Comparison of ENCODE assay signal across 8 cellular contexts in genomic region chr5:172764861-172765765, GRCh38. TPM values are rescaled to one million over a fixed set of nuclear protein-coding genes. Genes with fewer than 3 reads are reported as not detected.
DNase-seq lines count a peak whose midpoint lies in the region; ATAC-seq and TF ChIP-seq lines count a peak whose summit lies in the region.

No MANE protein-coding gene starts in this region.

- H3K4me3 Mint-ChIP-seq in activated naive CD8-positive, alpha-beta T cell treated with anti-CD3 and anti-CD28 coated beads, Interleukin-2, amount 10 ng/mL, durations not matched to agents 7 days and 5 days, result peak overlapping the region; percentile 81

- peaks cover 14% of the 10 kb centered on the region for H3K36me3 Mint-ChIP-seq in activated naive CD8-positive, alpha-beta T cell treated with anti-CD3 and anti-CD28 coated beads, Interleukin-2, amount 10 ng/mL, durations not matched to agents 7 days and 5 days

- TF ChIP-seq POLR2A in ovary (IDR thresholded peaks at IDR 0.05) (no peak), thyroid gland (IDR thresholded peaks at IDR 0.05) (peak in 1 of 2 donors; percentile 88)

- H3K27ac ChIP-seq in ovary (peak overlapping the region; percentile 40 to 98), thyroid gland (peak overlapping the region; percentile 99 to 100 (median 100))

- H3K9me3 ChIP-seq in ovary (no peaks in the 10 kb centered on the region), thyroid gland (no peaks in the 10 kb centered on the region)

- H3K36me3 ChIP-seq in ovary, result no peaks in the 10 kb centered on the region
- H3K36me3 ChIP-seq in thyroid gland, result peaks cover 30 to 31% of the 10 kb centered on the region in 2 donors

- POLR2A ChIA-PET in activated naive CD8-positive, alpha-beta T cell treated with anti-CD3 and anti-CD28 coated beads, Interleukin-2, amount 10 ng/mL, durations not matched to agents 7 days and 5 days (lab: Charles Lee), result interaction anchor here (0.7 to 1.8 kb wide), 9 partner anchors 9 to 380 kb away, joined by 3 to 16 read pairs (median 5); partner anchors contain the start of gene BNIP1

- WGBS in ovary, 3 donors, result 9% methylated on average over 24 of the region's 24 CpGs
- 9 to 11% methylated on average over 19 to 22 of the region's 24 CpGs for WGBS in thyroid gland, 2 donors

- intact Hi-C loops in Right ventricle myocardium inferior (cut with DNase I), result loop anchor here (1.0 to 2.0 kb wide), 2 partner anchors 17 to 24 kb away; no protein-coding TSS in a partner anchor
- intact Hi-C loops in ovary (cut with DNase I), result loop anchor here in 3 of 4 donors (5.0 kb wide), 2 partner anchors 48 to 137 kb away; no protein-coding TSS in a partner anchor
- intact Hi-C loops in thyroid gland (cut with DNase I), result loop anchor here (5.0 kb wide), 1 partner anchor 38 kb away; no protein-coding TSS in a partner anchor

- TF ChIP-seq CTCF in GM12864 (IDR thresholded peaks at IDR 0.05; ENCODE audit: low read depth, low read length, missing control alignments) (no peak), ovary (IDR thresholded peaks at IDR 0.05) (no peak), thyroid gland (IDR thresholded peaks at IDR 0.05) (peak in 3 of 6 experiments; percentile 10 to 33 (median 14))

- peaks cover 9% of the 10 kb centered on the region for H3K27me3 Mint-ChIP-seq in activated naive CD8-positive, alpha-beta T cell treated with anti-CD3 and anti-CD28 coated beads, Interleukin-2, amount 10 ng/mL, durations not matched to agents 7 days and 5 days

- TF ChIP-seq EP300 in ovary (IDR thresholded peaks at IDR 0.05), result peak; percentile 92

- ATAC-seq in HG02678 (IDR thresholded peaks at IDR 0.05; ENCODE audit: unreplicated experiment) (peak; percentile 89), Right ventricle myocardium inferior (peak; percentile 73)
- ATAC-seq in activated naive CD8-positive, alpha-beta T cell treated with anti-CD3 and anti-CD28 coated beads, Interleukin-2, amount 10 ng/mL, durations not matched to agents 7 days and 5 days (ENCODE audit: low read depth), result peak; percentile 81

- H3K27me3 ChIP-seq in ovary, result no peaks in the 10 kb centered on the region
- no peaks in the 10 kb centered on the region for H3K27me3 ChIP-seq in thyroid gland

- DNase-seq in GM12864 (ENCODE audit: low read depth) (peak; percentile 83), NCI-H1105 treated with DMSO at 0.1 percent for 48 hours (lab: John Stamatoyannopoulos, UW) (peak; percentile 92), SKM-1 treated with dmso at 0.1 percent for 144 hours (lab: John Stamatoyannopoulos, UW; ENCODE audit: unreplicated experiment) (peak; percentile 88), Right ventricle myocardium inferior (ENCODE audit: missing footprints) (peak; percentile 97), ovary (peak; percentile 86 to 98 (median 89)), thyroid gland (peak; percentile 98 to 99)
- peak; percentile 89 for DNase-seq in activated naive CD8-positive, alpha-beta T cell treated with anti-CD3 and anti-CD28 coated beads, Interleukin-2, amount 10 ng/mL, durations not matched to agents 7 days and 5 days

- H3K4me1 Mint-ChIP-seq in activated naive CD8-positive, alpha-beta T cell treated with anti-CD3 and anti-CD28 coated beads, Interleukin-2, amount 10 ng/mL, durations not matched to agents 7 days and 5 days, result peaks cover 27% of the 10 kb centered on the region

- peak overlapping the region; percentile 65 for H3K4me3 ChIP-seq in GM12864 (ENCODE audit: low read depth, low read length)
- H3K4me3 ChIP-seq in ovary, result peak overlapping the region; percentile 82
- no peak overlapping the region for H3K4me3 ChIP-seq in thyroid gland (replicated peaks in 1 of 3)

- H3K27ac Mint-ChIP-seq in activated naive CD8-positive, alpha-beta T cell treated with anti-CD3 and anti-CD28 coated beads, Interleukin-2, amount 10 ng/mL, durations not matched to agents 7 days and 5 days, result peak overlapping the region; percentile 82

- no peaks in the 10 kb centered on the region for H3K9me3 Mint-ChIP-seq in activated naive CD8-positive, alpha-beta T cell treated with anti-CD3 and anti-CD28 coated beads, Interleukin-2, amount 10 ng/mL, durations not matched to agents 7 days and 5 days

- H3K4me1 ChIP-seq in ovary (ENCODE audit: insufficient read depth) (peaks cover 11% of the 10 kb centered on the region), thyroid gland (peaks cover 22 to 36% of the 10 kb centered on the region in 2 donors)

RNA-seq across cellular contexts. Expression of gene DUSP1, which starts 5.9 kb away (rescaled TPM):
- 10 to 100 TPM; 39.4 to 41.5 TPM for total RNA-seq in activated naive CD8-positive, alpha-beta T cell treated with anti-CD3 and anti-CD28 coated beads, Interleukin-2, amount 10 ng/mL, durations not matched to agents 7 days and 5 days
- 103 TPM for total RNA-seq in Right ventricle myocardium inferior
- total RNA-seq in ovary, result 1,000 to 10,000 TPM in 2 of 7 donors, 100 to 1,000 TPM in 5; 112 to 2,672 (median 185) TPM
- 100 to 1,000 TPM; 201 to 248 TPM for polyA plus RNA-seq in ovary
- total RNA-seq in thyroid gland, result 1,000 to 10,000 TPM in 1 of 4 donors, 100 to 1,000 TPM in 3; 613 to 1,025 (median 690) TPM

Comparison
In these comparisons a context has a peak if more than half of its experiments do, and no peak if none do; other contexts are left out.
1. H3K4me3 ChIP-seq: peak in GM12864 (single experiment) and ovary (single experiment); none in thyroid gland (0 of 3).
2. Peak in every context shown above with its lines, with median percentiles within 50 percentile points of each other: DNase-seq and ATAC-seq.